In the genomic region with DNA sequence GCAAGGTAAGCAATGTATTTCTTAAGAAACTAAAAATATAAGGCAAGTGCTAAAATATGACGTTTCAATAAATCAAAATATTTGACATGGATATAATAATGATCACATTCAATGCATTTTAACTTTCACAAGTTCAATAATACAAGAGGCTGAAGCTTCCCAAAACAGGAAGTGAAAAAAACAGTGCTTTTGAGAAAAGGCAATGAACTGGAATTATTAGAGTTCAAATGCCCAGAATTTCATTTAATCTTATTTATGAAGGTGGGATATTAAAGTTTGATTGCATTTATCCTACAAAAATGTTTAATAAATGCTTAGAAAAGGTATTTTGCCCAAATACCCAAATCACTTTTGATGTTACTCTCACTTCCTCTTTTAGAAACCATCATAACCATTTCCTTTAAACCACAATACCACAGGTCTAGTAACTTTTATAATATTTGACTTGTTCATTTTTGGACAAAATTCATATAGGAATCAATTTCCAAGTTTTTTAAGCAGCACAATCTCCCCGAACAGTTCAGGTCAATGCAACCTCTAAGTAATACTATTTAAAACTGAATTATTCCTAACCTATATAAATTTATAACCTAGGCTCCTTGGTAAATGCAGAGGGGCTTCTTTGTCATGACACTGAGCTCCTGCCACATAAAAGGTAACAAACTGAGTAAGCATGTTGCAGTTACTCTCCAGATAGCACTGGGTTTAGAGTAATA, we compare ENCODE assay signal across 7 cellular contexts. TPM values are rescaled to one million over a fixed set of nuclear protein-coding genes. Genes with fewer than 3 reads are reported as not detected.
DNase-seq lines count a peak whose midpoint lies in the region; ATAC-seq and TF ChIP-seq lines count a peak whose summit lies in the region.

No MANE protein-coding gene starts in this region.

- H3K27ac ChIP-seq in HEK293 (ENCODE audit: extremely low read depth, low read depth, low read length) (no peak overlapping the region), smooth muscle cell (ENCODE audit: low read depth) (peak overlapping the region; percentile 93)

- peak overlapping the region; percentile 87 for H3K4me2 ChIP-seq in smooth muscle cell

- no peaks in the 10 kb centered on the region for H3K27me3 ChIP-seq in smooth muscle cell (ENCODE audit: low read depth)

- peaks cover 60% of the 10 kb centered on the region for H4K20me1 ChIP-seq in smooth muscle cell (ENCODE audit: low read depth)

- CTCF ChIA-PET in HEK293 (lab: Yijun Ruan, JAX) = interaction anchor here (0.6 kb wide), 1 partner anchor 247 kb away, joined by 3 read pairs; no protein-coding TSS in a partner anchor

- POLR2A ChIA-PET in HEK293 (lab: Yijun Ruan, JAX) = no interaction called here

- TF ChIP-seq CTCF in HEK293 (tag by site-specific recombination; IDR thresholded peaks at IDR 0.05) (no peak), epithelial cell of proximal tubule (conservative IDR thresholded peaks at IDR 0.05; ENCODE audit: low read depth, low read length) (no peak), smooth muscle cell (IDR thresholded peaks at IDR 0.05; ENCODE audit: borderline replicate concordance, insufficient read depth, poor library complexity, severe bottlenecking) (no peak)

- intact Hi-C loops in head of caudate nucleus (cut with DNase I) = loop anchor here (5.0 to 10.0 kb wide), 2 partner anchors 41 to 89 kb away; a partner anchor contains a TSS

- H3K9me3 ChIP-seq in HEK293 (ENCODE audit: control insufficient read depth, insufficient read depth, low read depth, low read length) = no peaks in the 10 kb centered on the region
- H3K9me3 ChIP-seq in smooth muscle cell (replicated peaks; ENCODE audit: low read depth) = no peaks in the 10 kb centered on the region

- peak overlapping the region; percentile 91 for H3K4me3 ChIP-seq in HEK293 (ENCODE audit: low read depth, low read length)
- peak overlapping the region; percentile 84 for H3K4me3 ChIP-seq in epithelial cell of proximal tubule (ENCODE audit: low read depth, low read length)
- H3K4me3 ChIP-seq in smooth muscle cell = peak overlapping the region; percentile 64

- DNase-seq in NAMALWA (ENCODE audit: low spot score) (peak; percentile 73), epithelial cell of proximal tubule (ENCODE audit: low read depth) (no peak), smooth muscle cell (lab: John Stamatoyannopoulos, UW; ENCODE audit: unreplicated experiment) (no peak), head of caudate nucleus (no peak)
- DNase-seq in stimulated activated CD8-positive, alpha-beta memory T cell treated with anti-CD3 and anti-CD28 coated beads, Interleukin-4, amount 100 ng/mL, for 48 hours = no peak

- peaks cover 64% of the 10 kb centered on the region for H3K79me2 ChIP-seq in smooth muscle cell (ENCODE audit: low read depth)

- peak; percentile 69 for ATAC-seq in GM18858 (IDR thresholded peaks at IDR 0.05; ENCODE audit: unreplicated experiment)

- peaks cover 16% of the 10 kb centered on the region for H3F3A ChIP-seq in smooth muscle cell (ENCODE audit: low read depth)

- H3K36me3 ChIP-seq in HEK293 (ENCODE audit: control insufficient read depth in 2 of 2, insufficient read depth in 1 of 2, low read length in 2 of 2) (no peaks in the 10 kb centered on the region), smooth muscle cell (ENCODE audit: low read depth) (no peaks in the 10 kb centered on the region)

- 11% methylated on average over 2 of the region's 2 CpGs for WGBS in smooth muscle cell (ENCODE audit: low lambda C conversion rate)

- no peak overlapping the region for H2AFZ ChIP-seq in smooth muscle cell (ENCODE audit: low read depth)

- peak overlapping the region; percentile 95 for H3K9ac ChIP-seq in smooth muscle cell (ENCODE audit: low read depth)

- H3K4me1 ChIP-seq in HEK293 (ENCODE audit: control insufficient read depth, insufficient read depth, low read length) = peaks cover 11% of the 10 kb centered on the region; the same call in 1 of the 2 replicates
- peaks cover 47% of the 10 kb centered on the region for H3K4me1 ChIP-seq in smooth muscle cell (ENCODE audit: low read depth)

TF ChIP-seq in HEK293, 187 proteins besides CTCF, POLR2A, EP300 and RAD21:
- TF ChIP-seq, protein P1, sequence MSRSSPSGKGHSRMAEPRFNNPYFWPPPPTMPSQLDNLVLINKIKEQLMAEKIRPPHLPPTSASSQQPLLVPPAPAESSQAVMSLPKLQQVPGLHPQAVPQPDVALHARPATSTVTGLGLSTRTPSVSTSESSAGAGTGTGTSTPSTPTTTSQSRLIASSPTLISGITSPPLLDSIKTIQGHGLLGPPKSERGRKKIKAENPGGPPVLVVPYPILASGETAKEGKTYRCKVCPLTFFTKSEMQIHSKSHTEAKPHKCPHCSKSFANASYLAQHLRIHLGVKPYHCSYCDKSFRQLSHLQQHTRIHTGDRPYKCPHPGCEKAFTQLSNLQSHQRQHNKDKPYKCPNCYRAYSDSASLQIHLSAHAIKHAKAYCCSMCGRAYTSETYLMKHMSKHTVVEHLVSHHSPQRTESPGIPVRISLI (tag by site-specific recombination; IDR thresholded peaks at IDR 0.05) = 0 out of 2 replicates have a peak, but pooled peaks have one; percentile 16
- TF ChIP-seq PRDM1 (tag by site-specific recombination; IDR thresholded peaks at IDR 0.05) (peak; percentile 70; the same call in 1 of the 2 replicates), ZNF623 (tag by site-specific recombination; IDR thresholded peaks at IDR 0.05) (no peak), ZNF211 (tag by site-specific recombination; IDR thresholded peaks at IDR 0.05; ENCODE audit: low read depth) (no peak)

RNA-seq across cellular contexts. Expression of a gene that starts 2.1 kb away (rescaled TPM):
- total RNA-seq in epithelial cell of proximal tubule (79.5 and 103 TPM in 2 replicates), smooth muscle cell (209 and 210 TPM in 2 replicates)
- 54.2 and 60.4 TPM in 2 replicates for polyA plus RNA-seq in smooth muscle cell

RNA-seq across cellular contexts. Expression of a gene that starts 42.4 kb away (rescaled TPM):
- 0.17 and 0.51 TPM in 2 replicates for total RNA-seq in epithelial cell of proximal tubule
- total RNA-seq in smooth muscle cell = 1.2 and 1.3 TPM in 2 replicates
- polyA plus RNA-seq in smooth muscle cell = 0.47 and 0.70 TPM in 2 replicates
